Comparison of ENCODE assay signal across 14 cellular contexts in genomic region chr12:114679452-114679875, GRCh38. TPM values are rescaled to one million over a fixed set of nuclear protein-coding genes. Genes with fewer than 3 reads are reported as not detected.
A peak's percentile ranks its signal among the peaks of the same experiment; 100 is the strongest.
DNase-seq lines count a peak whose midpoint lies in the region; ATAC-seq and TF ChIP-seq lines count a peak whose summit lies in the region.
"Had no signal": no experiment of that assay in that cellular context is flagged by ENCODE, and none has a peak within 500 bp of the region (broad histone marks: within the 10 kb centered on the region; RNA-seq: fewer than 3 reads in every experiment).

No MANE protein-coding gene starts in this region.

- H3K9me3 ChIP-seq in AG04450 (ENCODE audit: control insufficient read depth, insufficient read depth, low read length) = no peaks in the 10 kb centered on the region; the same call in 1 of the 2 replicates
- no peaks in the 10 kb centered on the region for H3K9me3 ChIP-seq in ovary
- H3K9me3 ChIP-seq: tibial nerve had no signal

- H3K36me3 ChIP-seq in ovary = no peaks in the 10 kb centered on the region

- no peak for TF ChIP-seq POLR2A in ovary (IDR thresholded peaks at IDR 0.05)

- ATAC-seq in GM21423 (IDR thresholded peaks at IDR 0.05; ENCODE audit: unreplicated experiment) = no peak
- ATAC-seq: left lobe of liver had no signal

- H3K4me1 Mint-ChIP-seq in endothelial cell (ENCODE audit: unreplicated experiment) = peaks cover 12% of the 10 kb centered on the region

- H3K27ac Mint-ChIP-seq in endothelial cell (ENCODE audit: unreplicated experiment) = no peak overlapping the region

- CTCF ChIA-PET in AG04450 (lab: Charles Lee) = no interaction called here
- CTCF ChIA-PET in RWPE1 (lab: Yijun Ruan, JAX) = no interaction called here

- intact Hi-C loops in ovary (cut with DNase I) = no loop called here

- H3K4me3 Mint-ChIP-seq in endothelial cell (ENCODE audit: unreplicated experiment) = no peak overlapping the region
- H3K4me3 Mint-ChIP-seq: central memory CD8-positive, alpha-beta T cell had no signal

- H3K27me3 Mint-ChIP-seq in endothelial cell (ENCODE audit: unreplicated experiment) = peaks cover 47% of the 10 kb centered on the region

- H3K36me3 Mint-ChIP-seq in endothelial cell (ENCODE audit: low read depth, unreplicated experiment) = no peaks in the 10 kb centered on the region

- H3K4me3 ChIP-seq in AG04450 (ENCODE audit: low read depth, low read length) (peak overlapping the region; percentile 96), ovary (peak overlapping the region; percentile 49)
- H3K4me3 ChIP-seq: BLaER1 treated with 17β-estradiol and CSF1 and Interleukin-3, amounts not matched to agents 10 nM and 100 nM had no signal

- 50 to 81% (median 67%) methylated on average over 10 of the region's 10 CpGs for whole genome bisulfite sequencing in ovary, 3 donors

- POLR2A ChIA-PET in AG04450 (lab: Yijun Ruan, JAX) = no interaction called here
- POLR2A ChIA-PET in RWPE1 (lab: Yijun Ruan, JAX; ENCODE audit: low non-redundant PET) = no interaction called here

- TF ChIP-seq CTCF in AG04450 (IDR thresholded peaks at IDR 0.05; ENCODE audit: low read depth, low read length) = no peak
- no peak for TF ChIP-seq CTCF in RWPE1 (conservative IDR thresholded peaks at IDR 0.05; ENCODE audit: low read depth)
- no peak for TF ChIP-seq CTCF in ovary (IDR thresholded peaks at IDR 0.05)
- TF ChIP-seq CTCF in endothelial cell (IDR thresholded peaks at IDR 0.05; ENCODE audit: unreplicated experiment) = no peak

- no peaks in the 10 kb centered on the region for H3K27me3 ChIP-seq in AG04450 (ENCODE audit: control insufficient read depth, insufficient read depth, low read length)
- H3K27me3 ChIP-seq in ovary = no peaks in the 10 kb centered on the region
- H3K27me3 ChIP-seq: tibial nerve had no signal

- no peak for TF ChIP-seq EP300 in ovary (IDR thresholded peaks at IDR 0.05)

- H3K4me1 ChIP-seq in ovary (ENCODE audit: insufficient read depth) = peaks cover 4% of the 10 kb centered on the region

- DNase-seq in AG04450 (ENCODE audit: low read depth, low spot score) (no peak), RWPE1 (ENCODE audit: low spot score) (no peak), fibroblast of peridontal ligament (ENCODE audit: extremely low read depth) (peak; percentile 62), ovary (no peak), amniotic stem cell (lab: John Stamatoyannopoulos, UW) (no peak), endothelial cell (ENCODE audit: low spot score) (no peak), activated T-cell treated with anti-CD3 and anti-CD28 coated beads for 4 hours (no peak)
- DNase-seq: activated CD4-positive, CD25-positive, alpha-beta regulatory T cell treated with anti-CD3 and anti-CD28 coated beads, Interleukin-2, amount 50 U/mL, for 72 hours; NCI-H1436 treated with DMSO at 0.1 percent for 48 hours had no signal

- H3K27ac ChIP-seq in AG04450 (ENCODE audit: low read depth, low read length) (peak overlapping the region; percentile 63), RWPE1 (peak overlapping the region; percentile 53), ovary (peak overlapping the region in 1 of 2 donors; percentile 90)
- H3K27ac ChIP-seq: BLaER1 treated with 17β-estradiol and CSF1 and Interleukin-3, amounts not matched to agents 10 nM and 100 nM had no signal

- no peaks in the 10 kb centered on the region for H3K9me3 Mint-ChIP-seq in endothelial cell (ENCODE audit: unreplicated experiment)
- H3K9me3 Mint-ChIP-seq: central memory CD8-positive, alpha-beta T cell had no signal

RNA-seq across cellular contexts. Expression of gene TBX3, which starts 4.5 kb away (rescaled TPM):
- 42.2 and 54.8 TPM in 2 replicates for polyA plus RNA-seq in AG04450 (2011; rRNA removed)
- 73.0 and 74.6 TPM in 2 replicates for polyA minus RNA-seq in AG04450 (2011; rRNA and poly(A)+ RNA removed)
- 100 to 1,000 TPM in 1 of 7 donors, 10 to 100 TPM in 6; 41.4 to 106 (median 74.6) TPM for total RNA-seq in ovary
- polyA plus RNA-seq in ovary = 10 to 100 TPM; 25.4 to 33.7 TPM
- total RNA-seq in endothelial cell (ENCODE audit: unreplicated experiment) = 0.41 TPM

Comparison
In these comparisons a context has a peak if more than half of its experiments do, and no peak if none do; other contexts are left out.
1. RNA of gene TBX3, which starts 4.5 kb away (total RNA-seq): 41.4 to 106 TPM in ovary; 0.41 TPM in endothelial cell (single experiment); every median in the first group is over 10 times any median in the second.